ENCODE assay signal across 18 cellular contexts in the genomic region with DNA sequence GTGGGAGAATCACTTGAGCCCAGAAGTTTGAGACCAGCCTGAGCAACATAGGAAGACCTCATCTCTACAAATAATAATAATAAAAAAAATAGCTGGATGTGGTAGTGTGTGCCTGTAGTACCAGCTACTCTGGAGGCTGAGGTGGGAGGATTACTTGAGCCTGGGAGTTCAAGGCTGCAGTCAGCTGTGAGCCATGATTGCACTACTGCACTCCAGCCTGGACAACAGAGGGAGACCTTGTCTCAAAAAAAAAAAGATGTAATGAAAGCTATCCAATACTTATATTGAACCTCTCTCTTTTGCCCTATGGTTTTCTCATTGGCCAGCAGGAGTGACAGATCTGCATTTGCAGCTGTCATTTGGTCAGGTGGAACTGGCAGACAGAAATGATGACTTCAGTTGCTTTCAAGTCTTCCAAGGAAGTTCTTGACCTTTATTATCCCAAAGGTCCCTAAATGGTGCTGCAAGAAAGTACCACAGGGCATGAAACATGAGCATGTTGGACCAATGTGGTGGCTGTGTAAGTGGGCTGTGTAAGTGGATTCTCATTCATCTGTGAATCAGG.
A peak's percentile ranks its signal among the peaks of the same experiment; 100 is the strongest.
DNase-seq lines count a peak whose midpoint lies in the region; ATAC-seq, FAIRE-seq and TF ChIP-seq lines count a peak whose summit lies in the region.
"Had no signal": no experiment of that assay in that cellular context is flagged by ENCODE, and none has a peak within 500 bp of the region (broad histone marks: within the 10 kb centered on the region; RNA-seq: fewer than 3 reads in every experiment).

No MANE protein-coding gene starts in this region.

- in situ Hi-C loops in GM13977 (cut with MboI; ENCODE audit: low pct_unique_long_range_greater_than_20kb, low sequenced_read_pairs, unreplicated experiment) = no loop called here
- in situ Hi-C loops in brain microvascular endothelial cell (cut with HindIII; ENCODE audit: low pct_ligation_motif_present, low sequenced_read_pairs) = no loop called here

- no peaks in the 10 kb centered on the region for H3K27me3 ChIP-seq in brain microvascular endothelial cell (replicated peaks)
- H3K27me3 ChIP-seq: MG63 had no signal

- TF ChIP-seq CTCF in D721Med (IDR thresholded peaks at IDR 0.05; ENCODE audit: insufficient read depth, missing control alignments) (peak; percentile 23), GM13977 (IDR thresholded peaks at IDR 0.05; ENCODE audit: extremely low read depth, insufficient read depth, missing control alignments) (peak; percentile 36), brain microvascular endothelial cell (IDR thresholded peaks at IDR 0.05; ENCODE audit: low read depth, low read length, missing control alignments) (peak; percentile 12), osteocyte (IDR thresholded peaks at IDR 0.05) (no peak)

- peak overlapping the region; percentile 91 for H3K27ac Mint-ChIP-seq in osteocyte (ENCODE audit: unreplicated experiment)
- H3K27ac Mint-ChIP-seq: activated CD4-positive, alpha-beta T cell treated with anti-CD3 and anti-CD28 coated beads for 36 hours; B cell; nephron had no signal

- no peak for FAIRE-seq in D721Med (lab: Jason Lieb, UNC)
- FAIRE-seq: H54 had no signal

- no peak for ATAC-seq in GM19455 (IDR thresholded peaks at IDR 0.05; ENCODE audit: unreplicated experiment)
- ATAC-seq: activated CD4-positive, alpha-beta T cell treated with anti-CD3 and anti-CD28 coated beads for 36 hours had no signal

- no peak overlapping the region for H3K27ac ChIP-seq in brain microvascular endothelial cell

- peaks cover 21% of the 10 kb centered on the region for H3K36me3 ChIP-seq in brain microvascular endothelial cell (replicated peaks)
- H3K36me3 ChIP-seq: MG63 had no signal

- no peaks in the 10 kb centered on the region for H3K27me3 Mint-ChIP-seq in osteocyte (ENCODE audit: unreplicated experiment)
- H3K27me3 Mint-ChIP-seq: activated CD4-positive, alpha-beta T cell treated with anti-CD3 and anti-CD28 coated beads for 36 hours had no signal

- no peak overlapping the region for H3K4me3 ChIP-seq in brain microvascular endothelial cell (ENCODE audit: low read depth, low read length)
- H3K4me3 ChIP-seq: lung, MG63 had no signal

- DNase-seq in D721Med (ENCODE audit: insufficient read length, low spot score) (no peak), GM13977 (ENCODE audit: low spot score) (no peak), brain microvascular endothelial cell (no peak), osteocyte (ENCODE audit: extremely low spot score, unreplicated experiment) (no peak), GM19240 (ENCODE audit: insufficient read length, low spot score) (no peak), COLO829 (ENCODE audit: low spot score) (no peak)
- DNase-seq in activated CD4-positive, CD25-positive, alpha-beta regulatory T cell treated with anti-CD3 and anti-CD28 coated beads, Interleukin-2, amount 50 U/mL, for 72 hours = no peak
- DNase-seq: activated CD4-positive, alpha-beta T cell treated with anti-CD3 and anti-CD28 coated beads for 36 hours; activated gamma-delta T cell; MG63; NCI-H2029 treated with DMSO at 0.1 percent for 48 hours; NCI-H524 treated with DMSO at 0.1 percent for 48 hours; OCI-M1 had no signal

- H3K9me3 Mint-ChIP-seq in osteocyte (ENCODE audit: unreplicated experiment) = no peaks in the 10 kb centered on the region
- H3K9me3 Mint-ChIP-seq: nephron had no signal

- peaks cover 92% of the 10 kb centered on the region for H3K4me1 Mint-ChIP-seq in osteocyte (ENCODE audit: unreplicated experiment)
- H3K4me1 Mint-ChIP-seq: activated CD4-positive, alpha-beta T cell treated with anti-CD3 and anti-CD28 coated beads for 36 hours; B cell had no signal

- no peak overlapping the region for H3K4me3 Mint-ChIP-seq in osteocyte (ENCODE audit: unreplicated experiment)
- H3K4me3 Mint-ChIP-seq: activated CD4-positive, alpha-beta T cell treated with anti-CD3 and anti-CD28 coated beads for 36 hours; B cell; nephron had no signal

- H3K36me3 Mint-ChIP-seq in osteocyte (ENCODE audit: unreplicated experiment) = peaks cover 24% of the 10 kb centered on the region
